ENCODE assay signal across 8 cellular contexts in genomic region chr15:63276342-63277043, GRCh38. TPM values are rescaled to one million over a fixed set of nuclear protein-coding genes. Genes with fewer than 3 reads are reported as not detected.
DNase-seq lines count a peak whose midpoint lies in the region; ATAC-seq and TF ChIP-seq lines count a peak whose summit lies in the region.

No MANE protein-coding gene starts in this region.

- no peaks in the 10 kb centered on the region for H3K27me3 ChIP-seq in BLaER1 treated with 17β-estradiol and CSF1 and Interleukin-3, amounts not matched to agents 10 nM and 100 nM
- H3K27me3 ChIP-seq in suprapubic skin: no peaks in the 10 kb centered on the region

- DNase-seq in activated naive CD8-positive, alpha-beta T cell treated with anti-CD3 and anti-CD28 coated beads, Interleukin-2, amount 50 U/mL, for 24 hours: no peak
- DNase-seq in iPS-NIHi11 (ENCODE audit: low spot score) (peak; percentile 12), suprapubic skin (ENCODE audit: low spot score in 2 of 2) (no peak), A172 (ENCODE audit: low spot score) (no peak)
- no peak for DNase-seq in NK-92 treated with Interleukin-12 subunit alpha and Interleukin-12 subunit beta, amount 100 ng/mL, for 24 hours (lab: John Stamatoyannopoulos, UW)

- ATAC-seq in HG02678 (IDR thresholded peaks at IDR 0.05; ENCODE audit: unreplicated experiment) (peak; percentile 4), HG03432 (IDR thresholded peaks at IDR 0.05; ENCODE audit: unreplicated experiment) (no peak)
- ATAC-seq in activated naive CD8-positive, alpha-beta T cell treated with anti-CD3 and anti-CD28 coated beads, Interleukin-2, amount 50 U/mL, for 24 hours: no peak

- peaks cover 20% of the 10 kb centered on the region for H3K36me3 Mint-ChIP-seq in activated naive CD8-positive, alpha-beta T cell treated with anti-CD3 and anti-CD28 coated beads, Interleukin-2, amount 50 U/mL, for 24 hours (ENCODE audit: low read depth)

- peak overlapping the region; percentile 72 to 91 (median 84) for H3K27ac ChIP-seq in BLaER1 treated with 17β-estradiol and CSF1 and Interleukin-3, amounts not matched to agents 10 nM and 100 nM
- H3K27ac ChIP-seq in suprapubic skin: peak overlapping the region; percentile 91

- peak overlapping the region; percentile 80 to 90 (median 87) for H3K9ac ChIP-seq in BLaER1 treated with 17β-estradiol and CSF1 and Interleukin-3, amounts not matched to agents 10 nM and 100 nM

- no peaks in the 10 kb centered on the region for H4K20me1 ChIP-seq in BLaER1 treated with 17β-estradiol and CSF1 and Interleukin-3, amounts not matched to agents 10 nM and 100 nM

- H3K36me3 ChIP-seq in BLaER1 treated with 17β-estradiol and CSF1 and Interleukin-3, amounts not matched to agents 10 nM and 100 nM: peaks cover 0 to 22% (median 11%) of the 10 kb centered on the region in 11 experiments; a peak in 12 of 22 replicates
- peaks cover 7% of the 10 kb centered on the region for H3K36me3 ChIP-seq in suprapubic skin

- no peak for TF ChIP-seq POLR2A in suprapubic skin (IDR thresholded peaks at IDR 0.05)

- peaks cover 0 to 12% (median 5%) of the 10 kb centered on the region in 11 experiments; a peak in 7 of 22 replicates for H3K9me3 ChIP-seq in BLaER1 treated with 17β-estradiol and CSF1 and Interleukin-3, amounts not matched to agents 10 nM and 100 nM (replicated peaks in 1 of 11)
- no peaks in the 10 kb centered on the region for H3K9me3 ChIP-seq in suprapubic skin

- H3K27me3 Mint-ChIP-seq in activated naive CD8-positive, alpha-beta T cell treated with anti-CD3 and anti-CD28 coated beads, Interleukin-2, amount 50 U/mL, for 24 hours: no peaks in the 10 kb centered on the region

- H3K4me1 Mint-ChIP-seq in activated naive CD8-positive, alpha-beta T cell treated with anti-CD3 and anti-CD28 coated beads, Interleukin-2, amount 50 U/mL, for 24 hours: peaks cover 38% of the 10 kb centered on the region

- no peak for TF ChIP-seq EP300 in suprapubic skin (IDR thresholded peaks at IDR 0.05)

- no peak for TF ChIP-seq CTCF in suprapubic skin (IDR thresholded peaks at IDR 0.05)

- H3K4me2 ChIP-seq in BLaER1 treated with 17β-estradiol and CSF1 and Interleukin-3, amounts not matched to agents 10 nM and 100 nM: peak overlapping the region; percentile 76 to 95 (median 90)

- WGBS in suprapubic skin: 13% methylated on average over 11 of the region's 11 CpGs

- no peaks in the 10 kb centered on the region for H3K9me3 Mint-ChIP-seq in activated naive CD8-positive, alpha-beta T cell treated with anti-CD3 and anti-CD28 coated beads, Interleukin-2, amount 50 U/mL, for 24 hours

- peak overlapping the region; percentile 67 to 97 (median 80) for H3K4me3 ChIP-seq in BLaER1 treated with 17β-estradiol and CSF1 and Interleukin-3, amounts not matched to agents 10 nM and 100 nM
- peak overlapping the region; percentile 88 for H3K4me3 ChIP-seq in suprapubic skin

- peak overlapping the region; percentile 80 for H3K27ac Mint-ChIP-seq in activated naive CD8-positive, alpha-beta T cell treated with anti-CD3 and anti-CD28 coated beads, Interleukin-2, amount 50 U/mL, for 24 hours

- peak overlapping the region; percentile 84 for H3K4me3 Mint-ChIP-seq in activated naive CD8-positive, alpha-beta T cell treated with anti-CD3 and anti-CD28 coated beads, Interleukin-2, amount 50 U/mL, for 24 hours

- peaks cover 30 to 70% (median 35%) of the 10 kb centered on the region in 10 experiments for H3K4me1 ChIP-seq in BLaER1 treated with 17β-estradiol and CSF1 and Interleukin-3, amounts not matched to agents 10 nM and 100 nM
- H3K4me1 ChIP-seq in suprapubic skin: peaks cover 21% of the 10 kb centered on the region

RNA-seq across cellular contexts. Expression of gene APH1B, which starts 0.9 kb away (rescaled TPM):
- total RNA-seq in suprapubic skin: 10 to 100 TPM in 1 of 4 donors, 1 to 10 TPM in 3; 4.5 to 12.1 (median 7.1) TPM
- 12.8 and 15.0 TPM in 2 replicates for total RNA-seq in A172 (2014; rRNA removed; shearing (Covaris generic))
